ENCODE assay signal across 1 cellular context in the genomic region with DNA sequence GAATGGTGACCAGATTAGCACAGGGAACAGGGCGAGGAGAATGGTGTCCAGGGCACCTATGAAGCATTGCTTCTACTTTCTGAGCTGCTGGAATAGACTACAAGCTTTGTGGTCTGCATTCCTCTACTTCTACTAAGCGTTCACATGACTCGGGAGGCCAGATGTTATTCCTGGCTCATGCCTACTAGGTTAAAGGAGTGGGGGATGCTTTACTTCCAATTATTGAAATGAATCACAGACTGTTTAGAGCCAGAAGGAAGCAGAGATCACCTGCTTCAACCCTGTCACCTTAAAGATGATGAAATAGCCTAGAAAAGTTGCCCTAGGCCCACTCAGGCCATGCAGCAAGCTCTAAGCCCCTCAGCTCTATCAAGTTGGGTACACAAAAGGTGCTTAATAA.
TF ChIP-seq lines count a peak whose summit lies in the region.

No MANE protein-coding gene starts in this region.

TF ChIP-seq in IMR-90, 13 proteins besides CTCF, POLR2A, EP300 and RAD21 (continued from another document):
- TF ChIP-seq, protein P1, sequence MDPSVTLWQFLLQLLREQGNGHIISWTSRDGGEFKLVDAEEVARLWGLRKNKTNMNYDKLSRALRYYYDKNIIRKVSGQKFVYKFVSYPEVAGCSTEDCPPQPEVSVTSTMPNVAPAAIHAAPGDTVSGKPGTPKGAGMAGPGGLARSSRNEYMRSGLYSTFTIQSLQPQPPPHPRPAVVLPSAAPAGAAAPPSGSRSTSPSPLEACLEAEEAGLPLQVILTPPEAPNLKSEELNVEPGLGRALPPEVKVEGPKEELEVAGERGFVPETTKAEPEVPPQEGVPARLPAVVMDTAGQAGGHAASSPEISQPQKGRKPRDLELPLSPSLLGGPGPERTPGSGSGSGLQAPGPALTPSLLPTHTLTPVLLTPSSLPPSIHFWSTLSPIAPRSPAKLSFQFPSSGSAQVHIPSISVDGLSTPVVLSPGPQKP (IDR thresholded peaks at IDR 0.05; ENCODE audit: borderline replicate concordance, low read depth, low read length): no peak
- TF ChIP-seq NFE2L2 (IDR thresholded peaks at IDR 0.05; ENCODE audit: low read depth, low read length) (0 out of 2 replicates have a peak, but pooled peaks have one; percentile 15), RFX5 (IDR thresholded peaks at IDR 0.05; ENCODE audit: low read depth, low read length) (no peak), RCOR1 (IDR thresholded peaks at IDR 0.05; ENCODE audit: insufficient replicate concordance, low read length) (peak; percentile 52), CHD1 (IDR thresholded peaks at IDR 0.05; ENCODE audit: low read depth, low read length) (no peak), MAZ (IDR thresholded peaks at IDR 0.05; ENCODE audit: borderline replicate concordance, low read depth, low read length) (no peak), BHLHE40 (IDR thresholded peaks at IDR 0.05; ENCODE audit: low read depth, low read length) (peak; percentile 93), FOS (IDR thresholded peaks at IDR 0.05; ENCODE audit: low read depth, low read length) (peak; percentile 72; the same call in 1 of the 2 replicates), MAFK (IDR thresholded peaks at IDR 0.05; ENCODE audit: low read depth, low read length) (no peak), CEBPB (IDR thresholded peaks at IDR 0.05; ENCODE audit: low read depth, low read length) (peak; percentile 89), MXI1 (IDR thresholded peaks at IDR 0.05; ENCODE audit: borderline replicate concordance, low read depth, low read length) (no peak), SMC3 (IDR thresholded peaks at IDR 0.05; ENCODE audit: low read depth, low read length) (no peak)
